Comparison of ENCODE assay signal across 1 cellular context in the genomic region with DNA sequence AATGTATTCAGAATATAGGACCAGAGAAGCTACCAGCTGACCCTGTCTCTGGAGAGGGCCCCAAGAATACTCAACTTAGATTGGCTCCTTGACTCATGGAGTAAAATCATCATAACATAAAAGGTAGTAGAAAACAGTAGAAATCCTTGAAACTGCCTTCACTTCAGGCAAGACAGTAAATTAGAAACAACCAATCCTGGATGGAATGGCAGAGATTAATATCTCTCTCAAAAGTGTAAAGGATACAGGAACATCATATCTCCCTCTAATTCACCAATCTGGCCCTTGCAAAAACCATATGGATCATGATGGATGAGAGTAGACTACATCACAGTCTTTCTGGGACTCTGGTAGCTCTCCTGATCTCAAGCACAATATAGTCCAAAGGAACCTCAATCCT.
TF ChIP-seq lines count a peak whose summit lies in the region.

No MANE protein-coding gene starts in this region.

TF ChIP-seq in HEK293, 187 proteins besides CTCF, POLR2A, EP300 and RAD21 (continued from another document):
- TF ChIP-seq REST (tag by site-specific recombination; IDR thresholded peaks at IDR 0.05): no peak
- TF ChIP-seq PRDM4 (tag by site-specific recombination; IDR thresholded peaks at IDR 0.05): peak; percentile 58; the same call in 1 of the 2 replicates
